ENCODE assay signal across 8 cellular contexts in genomic region chr6:85641916-85642773, GRCh38. TPM values are rescaled to one million over a fixed set of nuclear protein-coding genes. Genes with fewer than 3 reads are reported as not detected.
DNase-seq lines count a peak whose midpoint lies in the region; ATAC-seq and TF ChIP-seq lines count a peak whose summit lies in the region.

No MANE protein-coding gene starts in this region.

- TF ChIP-seq CTCF in psoas muscle (IDR thresholded peaks at IDR 0.05): no peak

- peak overlapping the region; percentile 90 to 96 (median 93) for H3K4me3 Mint-ChIP-seq in CD8-positive, alpha-beta memory T cell
- H3K4me3 Mint-ChIP-seq in T-cell: peak overlapping the region; percentile 87 to 93 (median 91)

- H3K4me3 ChIP-seq in CD8-positive, alpha-beta memory T cell (ENCODE audit: low read length): peak overlapping the region; percentile 92
- H3K4me3 ChIP-seq in psoas muscle: peak overlapping the region; percentile 87

- peak in 3 of 4 experiments; percentile 1 to 2 (median 2) for ATAC-seq in T-cell (replicated peaks in 1 of 4)
- peak; percentile 0 for ATAC-seq in left ventricle myocardium superior
- ATAC-seq in psoas muscle: peak in 3 of 4 donors; percentile 12 to 29 (median 15)
- no peak for ATAC-seq in GM18861 (IDR thresholded peaks at IDR 0.05; ENCODE audit: unreplicated experiment)

- no peaks in the 10 kb centered on the region for H3K27me3 ChIP-seq in CD8-positive, alpha-beta memory T cell (ENCODE audit: insufficient read depth, low read length, poor library complexity, severe bottlenecking)
- no peaks in the 10 kb centered on the region for H3K27me3 ChIP-seq in psoas muscle (ENCODE audit: insufficient read depth in 3 of 3, low read length in 2 of 3)

- peaks cover 57 to 60% (median 58%) of the 10 kb centered on the region in 3 donors for H3K4me1 Mint-ChIP-seq in CD8-positive, alpha-beta memory T cell
- H3K4me1 Mint-ChIP-seq in T-cell: peaks cover 53 to 60% (median 56%) of the 10 kb centered on the region in 3 donors

- no peaks in the 10 kb centered on the region for H3K9me3 Mint-ChIP-seq in CD8-positive, alpha-beta memory T cell
- no peaks in the 10 kb centered on the region for H3K9me3 Mint-ChIP-seq in T-cell

- CTCF ChIA-PET in CD8-positive, alpha-beta memory T cell (lab: Charles Lee): interaction anchor here (1.4 to 8.7 kb wide), 4 partner anchors 11 to 49 kb away, joined by 5 to 86 read pairs (median 8); partner anchors contain the start of gene SNX14
- CTCF ChIA-PET in T-cell (lab: Charles Lee): interaction anchor here in 1 of 2 donors (1.2 to 3.8 kb wide), 3 partner anchors 36 to 48 kb away, joined by 3 to 65 read pairs (median 8); partner anchors contain the start of gene SNX14

- H3K27ac Mint-ChIP-seq in CD8-positive, alpha-beta memory T cell: peak overlapping the region; percentile 85 to 99 (median 99)
- peak overlapping the region; percentile 97 to 99 for H3K27ac Mint-ChIP-seq in T-cell

- POLR2A ChIA-PET in CD8-positive, alpha-beta memory T cell (lab: Charles Lee): interaction anchor here (0.5 to 10.0 kb wide), 9 partner anchors 13 to 192 kb away, joined by 3 to 356 read pairs (median 4); partner anchors contain the start of genes NT5E and SNX14
- POLR2A ChIA-PET in T-cell (lab: Charles Lee): interaction anchor here (0.5 to 10.0 kb wide), 11 partner anchors 28 to 55 kb away, joined by 3 to 441 read pairs (median 6); partner anchors contain the start of gene SNX14 (in 1 of the 2)

- peaks cover 17% of the 10 kb centered on the region for H3K36me3 ChIP-seq in CD8-positive, alpha-beta memory T cell (ENCODE audit: insufficient read depth, low read length)
- H3K36me3 ChIP-seq in psoas muscle (ENCODE audit: insufficient read depth in 1 of 2, low read depth in 1 of 2): peaks cover 4 to 42% of the 10 kb centered on the region in 2 donors

- TF ChIP-seq RAD21 in Ishikawa (IDR thresholded peaks at IDR 0.05; ENCODE audit: low read depth): no peak

- H3K4me1 ChIP-seq in CD8-positive, alpha-beta memory T cell (ENCODE audit: insufficient read depth, low read length): peaks cover 37% of the 10 kb centered on the region
- peaks cover 48% of the 10 kb centered on the region for H3K4me1 ChIP-seq in psoas muscle

- H3K27ac ChIP-seq in CD8-positive, alpha-beta memory T cell (ENCODE audit: low read depth, low read length): peak overlapping the region; percentile 96
- H3K27ac ChIP-seq in psoas muscle: peak overlapping the region; percentile 97

- H3K9me3 ChIP-seq in CD8-positive, alpha-beta memory T cell (ENCODE audit: low read length): no peaks in the 10 kb centered on the region
- no peaks in the 10 kb centered on the region for H3K9me3 ChIP-seq in psoas muscle

- TF ChIP-seq EP300 in Ishikawa (IDR thresholded peaks at IDR 0.05; ENCODE audit: borderline replicate concordance): no peak; the same call in 1 of the 2 replicates

- intact Hi-C loops in left ventricle myocardium superior (cut with micrococcal nuclease) (loop anchor here (5.0 kb wide), 1 partner anchor 35 kb away; no protein-coding TSS in a partner anchor), psoas muscle (cut with DNase I) (loop anchor here (2.0 to 5.0 kb wide), 3 partner anchors 37 to 50 kb away; partner anchors contain the start of gene SNX14 (in 1 of the 2))

- whole genome bisulfite sequencing in psoas muscle, 3 donors: 0 to 1% (median 0%) methylated on average over 64 to 85 of the region's 85 CpGs

- peak; percentile 50 to 71 (median 56) for DNase-seq in CD8-positive, alpha-beta memory T cell
- DNase-seq in T-cell: peak; percentile 2 to 55 (median 39)
- peak; percentile 28 for DNase-seq in amniotic stem cell (lab: John Stamatoyannopoulos, UW)
- DNase-seq in left ventricle myocardium superior: peak; percentile 76
- DNase-seq in psoas muscle: peak; percentile 63 to 77
- DNase-seq in ureter (ENCODE audit: low spot score): peak; percentile 67

- peaks cover 0 to 3% of the 10 kb centered on the region in 2 donors for H3K27me3 Mint-ChIP-seq in CD8-positive, alpha-beta memory T cell
- H3K27me3 Mint-ChIP-seq in T-cell: no peaks in the 10 kb centered on the region

- peaks cover 3 to 57% (median 23%) of the 10 kb centered on the region in 3 donors for H3K36me3 Mint-ChIP-seq in CD8-positive, alpha-beta memory T cell
- H3K36me3 Mint-ChIP-seq in T-cell: peaks cover 37% of the 10 kb centered on the region

TF ChIP-seq in Ishikawa, 13 proteins besides CTCF, POLR2A, EP300 and RAD21:
- TF ChIP-seq FOXM1 (IDR thresholded peaks at IDR 0.05; ENCODE audit: borderline replicate concordance, low read depth): no peak
- TF ChIP-seq CEBPB (IDR thresholded peaks at IDR 0.05): no peak
- 0 out of 2 replicates have a peak, but pooled peaks have one; percentile 47 for TF ChIP-seq TCF12 (IDR thresholded peaks at IDR 0.05; ENCODE audit: low read depth)
- no peak for TF ChIP-seq EGR1 (IDR thresholded peaks at IDR 0.05)
- TF ChIP-seq TAF1 (IDR thresholded peaks at IDR 0.05; ENCODE audit: low read depth): no peak
- TF ChIP-seq, protein P1, sequence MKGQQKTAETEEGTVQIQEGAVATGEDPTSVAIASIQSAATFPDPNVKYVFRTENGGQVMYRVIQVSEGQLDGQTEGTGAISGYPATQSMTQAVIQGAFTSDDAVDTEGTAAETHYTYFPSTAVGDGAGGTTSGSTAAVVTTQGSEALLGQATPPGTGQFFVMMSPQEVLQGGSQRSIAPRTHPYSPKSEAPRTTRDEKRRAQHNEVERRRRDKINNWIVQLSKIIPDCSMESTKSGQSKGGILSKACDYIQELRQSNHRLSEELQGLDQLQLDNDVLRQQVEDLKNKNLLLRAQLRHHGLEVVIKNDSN (IDR thresholded peaks at IDR 0.05): peak; percentile 58; the same call in 1 of the 2 replicates
- no peak; the same call in 1 of the 2 replicates for TF ChIP-seq TEAD4 (IDR thresholded peaks at IDR 0.05)
- TF ChIP-seq NFIC (IDR thresholded peaks at IDR 0.05): no peak
- TF ChIP-seq, protein P2, sequence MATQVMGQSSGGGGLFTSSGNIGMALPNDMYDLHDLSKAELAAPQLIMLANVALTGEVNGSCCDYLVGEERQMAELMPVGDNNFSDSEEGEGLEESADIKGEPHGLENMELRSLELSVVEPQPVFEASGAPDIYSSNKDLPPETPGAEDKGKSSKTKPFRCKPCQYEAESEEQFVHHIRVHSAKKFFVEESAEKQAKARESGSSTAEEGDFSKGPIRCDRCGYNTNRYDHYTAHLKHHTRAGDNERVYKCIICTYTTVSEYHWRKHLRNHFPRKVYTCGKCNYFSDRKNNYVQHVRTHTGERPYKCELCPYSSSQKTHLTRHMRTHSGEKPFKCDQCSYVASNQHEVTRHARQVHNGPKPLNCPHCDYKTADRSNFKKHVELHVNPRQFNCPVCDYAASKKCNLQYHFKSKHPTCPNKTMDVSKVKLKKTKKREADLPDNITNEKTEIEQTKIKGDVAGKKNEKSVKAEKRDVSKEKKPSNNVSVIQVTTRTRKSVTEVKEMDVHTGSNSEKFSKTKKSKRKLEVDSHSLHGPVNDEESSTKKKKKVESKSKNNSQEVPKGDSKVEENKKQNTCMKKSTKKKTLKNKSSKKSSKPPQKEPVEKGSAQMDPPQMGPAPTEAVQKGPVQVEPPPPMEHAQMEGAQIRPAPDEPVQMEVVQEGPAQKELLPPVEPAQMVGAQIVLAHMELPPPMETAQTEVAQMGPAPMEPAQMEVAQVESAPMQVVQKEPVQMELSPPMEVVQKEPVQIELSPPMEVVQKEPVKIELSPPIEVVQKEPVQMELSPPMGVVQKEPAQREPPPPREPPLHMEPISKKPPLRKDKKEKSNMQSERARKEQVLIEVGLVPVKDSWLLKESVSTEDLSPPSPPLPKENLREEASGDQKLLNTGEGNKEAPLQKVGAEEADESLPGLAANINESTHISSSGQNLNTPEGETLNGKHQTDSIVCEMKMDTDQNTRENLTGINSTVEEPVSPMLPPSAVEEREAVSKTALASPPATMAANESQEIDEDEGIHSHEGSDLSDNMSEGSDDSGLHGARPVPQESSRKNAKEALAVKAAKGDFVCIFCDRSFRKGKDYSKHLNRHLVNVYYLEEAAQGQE (IDR thresholded peaks at IDR 0.05; ENCODE audit: low read depth): no peak
- no peak for TF ChIP-seq YY1 (IDR thresholded peaks at IDR 0.05; ENCODE audit: low read depth)
- TF ChIP-seq, protein P3, sequence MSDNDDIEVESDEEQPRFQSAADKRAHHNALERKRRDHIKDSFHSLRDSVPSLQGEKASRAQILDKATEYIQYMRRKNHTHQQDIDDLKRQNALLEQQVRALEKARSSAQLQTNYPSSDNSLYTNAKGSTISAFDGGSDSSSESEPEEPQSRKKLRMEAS (IDR thresholded peaks at IDR 0.05): peak; percentile 63; the same call in 1 of the 2 replicates
- no peak for TF ChIP-seq CREB1 (IDR thresholded peaks at IDR 0.05; ENCODE audit: low read depth)
- no peak for TF ChIP-seq ZBTB7A (IDR thresholded peaks at IDR 0.05; ENCODE audit: low read depth)

RNA-seq across cellular contexts. Expression of gene SYNCRIP, which starts 0.5 kb away (rescaled TPM):
- 100 to 1,000 TPM; 247 to 249 TPM for total RNA-seq in CD8-positive, alpha-beta memory T cell
- polyA plus RNA-seq in CD8-positive, alpha-beta memory T cell: 81.6 TPM
- total RNA-seq in T-cell (10 to 100 TPM; 73.5 to 85.1 (median 80.5) TPM), left ventricle myocardium superior (62.2 TPM), psoas muscle (100 to 1,000 TPM in 2 of 4 donors, 10 to 100 TPM in 2; 59.1 to 122 (median 96.1) TPM), ureter (124 TPM)
- polyA plus RNA-seq in psoas muscle: 10 to 100 TPM; 34.8 to 70.3 (median 59.5) TPM

RNA-seq across cellular contexts. Expression of gene SNX14, which starts 48.5 kb away (rescaled TPM):
- 10 to 100 TPM; 52.4 to 56.1 TPM for total RNA-seq in CD8-positive, alpha-beta memory T cell
- polyA plus RNA-seq in CD8-positive, alpha-beta memory T cell: 48.9 TPM
- 10 to 100 TPM; 46.3 to 63.3 (median 53.7) TPM for total RNA-seq in T-cell
- total RNA-seq in left ventricle myocardium superior: 28.8 TPM
- total RNA-seq in psoas muscle: 10 to 100 TPM; 13.4 to 17.5 (median 14.6) TPM
- 10 to 100 TPM; 22.7 to 29.9 (median 24.2) TPM for polyA plus RNA-seq in psoas muscle
- total RNA-seq in ureter: 99.2 TPM
